28 cellular contexts compared by ENCODE assay signal in the genomic region with DNA sequence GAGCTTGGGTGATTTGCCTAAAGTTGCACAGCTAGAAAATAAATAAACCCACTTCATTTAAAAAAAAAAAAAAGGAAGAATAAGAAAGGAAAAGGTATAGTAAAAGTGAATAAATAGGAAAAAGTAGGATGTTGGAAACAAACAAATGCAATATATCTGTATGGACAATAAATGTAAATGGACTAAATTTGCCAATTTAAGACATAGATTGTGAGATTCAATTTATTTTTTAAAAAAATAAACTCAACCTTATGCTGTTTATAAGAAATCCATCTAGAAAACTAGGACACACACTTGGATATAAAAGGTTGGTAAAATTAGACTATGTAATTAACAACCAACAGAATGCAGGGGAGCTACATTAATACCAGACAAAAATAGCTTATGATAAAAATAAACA.
"Had no signal": no experiment of that assay in that cellular context is flagged by ENCODE, and none has a peak within 500 bp of the region (broad histone marks: within the 10 kb centered on the region; RNA-seq: fewer than 3 reads in every experiment).

No MANE protein-coding gene starts in this region.

- H3K4me1 ChIP-seq: colonic mucosa, esophagus muscularis mucosa, esophagus squamous epithelium, foreskin keratinocyte, gastrocnemius medialis, gastroesophageal sphincter, heart left ventricle, heart right ventricle had no signal

- ATAC-seq: effector memory CD8-positive, alpha-beta T cell; esophagus mucosa; foreskin keratinocyte; gastrocnemius medialis; gastroesophageal sphincter; heart left ventricle; heart right ventricle had no signal

- FAIRE-seq: colon, endometrium, endothelial cell of umbilical vein, frontal cortex had no signal

- H3K27ac ChIP-seq: colonic mucosa, coronary artery, dorsolateral prefrontal cortex, epithelial cell of prostate, esophagus muscularis mucosa, esophagus squamous epithelium, foreskin keratinocyte, gastrocnemius medialis, gastroesophageal sphincter, heart left ventricle, heart right ventricle had no signal

- DNase-seq: colonic mucosa; cortex of kidney; dermis blood vessel endothelial cell; dorsolateral prefrontal cortex; effector CD4-positive, alpha-beta T cell; effector CD8-positive, alpha-beta T cell; effector memory CD4-positive, alpha-beta T cell; effector memory CD8-positive, alpha-beta T cell; endodermal cell; erythroblast; esophagus squamous epithelium; foreskin fibroblast; foreskin keratinocyte; foreskin melanocyte; gastrocnemius medialis; glutamatergic neuron; head of caudate nucleus; heart left ventricle; heart right ventricle had no signal

- H3K36me3 ChIP-seq: colonic mucosa, esophagus muscularis mucosa, esophagus squamous epithelium, gastrocnemius medialis, gastroesophageal sphincter, heart left ventricle, heart right ventricle had no signal

- H3K27me3 ChIP-seq: colonic mucosa, esophagus squamous epithelium, foreskin keratinocyte, gastrocnemius medialis had no signal

- H3K9me3 ChIP-seq: colonic mucosa had no signal

- H3K4me3 ChIP-seq: colonic mucosa, coronary artery, dorsolateral prefrontal cortex, esophagus muscularis mucosa, esophagus squamous epithelium, gastrocnemius medialis, gastroesophageal sphincter, heart left ventricle, heart right ventricle had no signal
